1 cellular context compared by ENCODE assay signal in the genomic region with DNA sequence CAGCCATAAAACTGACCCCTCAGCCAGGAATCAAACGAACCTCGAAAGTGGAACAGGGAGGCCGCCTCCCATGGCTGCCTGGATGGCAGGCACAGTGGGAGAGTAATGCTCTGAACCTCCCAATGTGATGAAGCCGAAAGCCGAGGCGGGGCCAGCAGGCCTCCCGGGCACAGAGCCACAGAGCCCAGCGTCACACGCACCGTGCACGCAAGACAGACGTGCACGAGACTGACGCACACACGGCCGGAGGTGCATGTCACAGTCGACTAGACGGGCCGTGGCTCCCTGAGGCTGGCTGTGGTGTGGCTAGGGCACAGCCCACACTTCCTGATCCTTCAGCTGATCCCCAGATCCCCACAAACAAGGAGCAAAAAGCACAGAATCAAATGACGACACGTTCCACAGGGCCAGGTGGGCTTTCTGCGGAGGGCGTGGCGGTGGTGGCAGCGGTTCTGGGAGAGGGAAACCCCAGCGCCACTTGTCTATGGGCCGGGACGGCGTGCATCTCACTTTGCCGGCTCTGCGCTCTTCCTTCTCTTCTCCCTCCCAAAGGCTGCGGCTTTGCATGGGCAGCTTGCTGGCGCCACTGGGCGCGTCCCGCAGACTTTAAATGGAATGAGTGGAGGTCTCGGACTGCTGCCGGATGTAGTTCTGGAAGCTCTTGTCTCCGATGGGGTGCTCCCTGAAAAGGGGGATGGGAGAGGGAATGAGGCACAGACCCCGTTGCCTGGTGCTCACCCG.
TF ChIP-seq lines count a peak whose summit lies in the region.

No MANE protein-coding gene starts in this region.

TF ChIP-seq in HepG2, 621 proteins besides CTCF, POLR2A, EP300 and RAD21:
- no peak for TF ChIP-seq ZNF251 (CRISPR knock-in tag; IDR thresholded peaks at IDR 0.05)
- TF ChIP-seq ZSCAN25 (CRISPR knock-in tag; IDR thresholded peaks at IDR 0.05), result no peak
- TF ChIP-seq BHLHE40 (IDR thresholded peaks at IDR 0.05; ENCODE audit: low read length), result 0 out of 2 replicates have a peak, but pooled peaks have one; percentile 42
